In the genomic region with DNA sequence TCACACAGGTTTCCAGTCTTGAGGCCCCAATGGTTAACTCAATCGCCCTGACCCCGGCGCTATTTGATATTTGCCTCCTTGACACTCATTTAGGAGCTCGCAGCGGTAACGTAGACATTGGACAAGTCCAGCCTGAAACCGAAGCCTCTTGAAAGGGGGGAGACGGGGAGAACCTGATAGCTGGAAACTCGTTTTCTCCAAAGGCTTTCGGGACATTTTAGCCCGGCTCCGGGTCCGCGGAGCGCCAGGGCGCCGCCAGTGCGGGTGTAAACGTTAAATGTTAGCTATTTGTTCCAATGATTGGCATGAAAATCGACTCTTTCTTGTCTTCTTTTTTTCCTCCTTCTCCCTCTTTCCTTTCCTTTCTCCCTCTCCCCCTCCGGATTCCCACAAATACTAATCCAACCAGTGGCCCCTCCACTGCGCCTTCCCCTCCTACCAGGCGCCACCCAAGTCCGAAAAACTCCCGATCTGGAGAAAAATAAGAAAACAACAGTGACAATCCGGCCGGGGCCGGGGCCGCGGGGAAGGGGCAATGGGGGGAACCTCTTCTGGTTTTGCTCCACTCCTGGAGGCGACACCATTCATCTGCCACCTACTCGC, we compare ENCODE assay signal across 1 cellular context.
A peak's percentile ranks its signal among the peaks of the same experiment; 100 is the strongest.
TF ChIP-seq lines count a peak whose summit lies in the region.

No MANE protein-coding gene starts in this region.

TF ChIP-seq in HepG2, 621 proteins besides CTCF, POLR2A, EP300 and RAD21:
- no peak for TF ChIP-seq AKAP8 (CRISPR knock-in tag; IDR thresholded peaks at IDR 0.05)
- TF ChIP-seq EZH2 (conservative IDR thresholded peaks at IDR 0.05; ENCODE audit: low read depth, low read length): 0 out of 2 replicates have a peak, but pooled peaks have one; percentile 85
